In the genomic region with DNA sequence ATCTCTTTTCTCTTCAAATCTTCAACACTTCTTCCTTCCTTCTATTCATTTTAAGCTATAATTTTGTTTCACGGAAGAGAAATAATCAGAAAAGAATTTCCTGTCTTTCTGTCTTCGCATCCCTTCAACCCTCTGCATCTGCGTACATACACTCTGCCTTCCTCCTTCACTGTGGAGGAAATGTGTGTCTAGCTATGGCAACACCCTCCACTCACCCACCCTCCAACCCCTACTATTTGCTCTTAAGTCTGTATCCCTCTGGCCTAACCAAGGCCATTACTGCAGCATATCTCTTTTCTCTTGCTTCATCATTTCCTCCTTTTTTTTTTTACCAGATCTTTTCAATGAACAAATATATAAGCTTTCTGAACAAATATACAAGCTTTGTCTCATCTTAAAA, we compare ENCODE assay signal across 24 cellular contexts.
"Had no signal": no experiment of that assay in that cellular context is flagged by ENCODE, and none has a peak within 500 bp of the region (broad histone marks: within the 10 kb centered on the region; RNA-seq: fewer than 3 reads in every experiment).

No MANE protein-coding gene starts in this region.

- H3K27me3 Mint-ChIP-seq: naive B cell; stimulated activated naive B cell treated with anti-CD40 and anti-IgM and Interleukin-4, amounts not matched to agents 10 μg/mL and 1 μg/mL and 100 μg/mL, for 72 hours; stimulated activated naive CD8-positive, alpha-beta T cell treated with anti-CD3 and anti-CD28 coated beads, Interleukin-15, amount 100 ng/mL, for 72 hours had no signal

- H3K36me3 Mint-ChIP-seq: naive B cell; stimulated activated naive B cell treated with anti-CD40 and anti-IgM and Interleukin-4, amounts not matched to agents 10 μg/mL and 1 μg/mL and 100 μg/mL, for 72 hours had no signal

- H3K4me3 Mint-ChIP-seq: naive B cell; nephron; stimulated activated naive B cell treated with anti-CD40 and anti-IgM and Interleukin-4, amounts not matched to agents 10 μg/mL and 1 μg/mL and 100 μg/mL, for 72 hours; stimulated activated naive CD8-positive, alpha-beta T cell treated with anti-CD3 and anti-CD28 coated beads, Interleukin-15, amount 100 ng/mL, for 72 hours had no signal

- H3K4me1 Mint-ChIP-seq: naive B cell; stimulated activated naive B cell treated with anti-CD40 and anti-IgM and Interleukin-4, amounts not matched to agents 10 μg/mL and 1 μg/mL and 100 μg/mL, for 72 hours; stimulated activated naive CD8-positive, alpha-beta T cell treated with anti-CD3 and anti-CD28 coated beads, Interleukin-15, amount 100 ng/mL, for 72 hours had no signal

- H3K4me3 ChIP-seq: coronary artery, esophagus squamous epithelium, hepatocyte, lung, psoas muscle, sigmoid colon, skin epidermis, testis, tibial nerve, upper lobe of right lung, vagina had no signal

- H3K27ac Mint-ChIP-seq: naive B cell; nephron; stimulated activated naive B cell treated with anti-CD40 and anti-IgM and Interleukin-4, amounts not matched to agents 10 μg/mL and 1 μg/mL and 100 μg/mL, for 72 hours; stimulated activated naive CD8-positive, alpha-beta T cell treated with anti-CD3 and anti-CD28 coated beads, Interleukin-15, amount 100 ng/mL, for 72 hours had no signal

- DNase-seq: effector memory CD4-positive, alpha-beta T cell; esophagus squamous epithelium; foreskin keratinocyte; head of caudate nucleus; kidney; left cardiac atrium; left ventricle myocardium superior; mesendoderm; naive B cell; psoas muscle; sigmoid colon; stimulated activated CD4-positive, alpha-beta T cell treated with anti-CD3 and anti-CD28 coated beads, Interleukin-2, amount 100 ng/mL, for 24 hours; stimulated activated CD4-positive, alpha-beta T cell treated with anti-CD3 and anti-CD28 coated beads, Interleukin-4, amount 100 ng/mL, for 4 hours; stimulated activated naive B cell treated with anti-CD40 and anti-IgM and Interleukin-4, amounts not matched to agents 10 μg/mL and 1 μg/mL and 100 μg/mL, for 72 hours; stimulated activated naive CD8-positive, alpha-beta T cell treated with anti-CD3 and anti-CD28 coated beads, Interleukin-15, amount 100 ng/mL, for 72 hours; testis; upper lobe of right lung had no signal

- ATAC-seq: foreskin keratinocyte; left cardiac atrium; left ventricle myocardium superior; psoas muscle; stimulated activated naive B cell treated with anti-CD40 and anti-IgM and Interleukin-4, amounts not matched to agents 10 μg/mL and 1 μg/mL and 100 μg/mL, for 72 hours; stimulated activated naive CD8-positive, alpha-beta T cell treated with anti-CD3 and anti-CD28 coated beads, Interleukin-15, amount 100 ng/mL, for 72 hours; upper lobe of right lung had no signal
